23 cellular contexts compared by ENCODE assay signal in genomic region chr9:33379666-33380389, GRCh38. TPM values are rescaled to one million over a fixed set of nuclear protein-coding genes. Genes with fewer than 3 reads are reported as not detected.
A peak's percentile ranks its signal among the peaks of the same experiment; 100 is the strongest.
DNase-seq lines count a peak whose midpoint lies in the region; ATAC-seq lines count a peak whose summit lies in the region.
"Had no signal": no experiment of that assay in that cellular context is flagged by ENCODE, and none has a peak within 500 bp of the region (broad histone marks: within the 10 kb centered on the region; RNA-seq: fewer than 3 reads in every experiment).

No MANE protein-coding gene starts in this region.

- H3K4me3 ChIP-seq in H7 (ENCODE audit: insufficient read depth, low read depth, low read length): no peak overlapping the region
- H3K4me3 ChIP-seq: BLaER1, gastroesophageal sphincter, mucosa of descending colon, tibial artery had no signal

- intact Hi-C loops in sciatic nerve (cut with DNase I): no loop called here

- peak; percentile 21 for ATAC-seq in esophagus mucosa
- peak; percentile 16 for ATAC-seq in left lobe of liver
- ATAC-seq in sciatic nerve: no peak
- ATAC-seq: activated CD8-positive, alpha-beta T cell treated with anti-CD3 and anti-CD28 coated beads, Interleukin-2, amount 10 ng/mL, durations not matched to agents 7 days and 5 days; gastroesophageal sphincter; mucosa of descending colon had no signal

- no peaks in the 10 kb centered on the region for H3K27me3 ChIP-seq in H7 (ENCODE audit: control insufficient read depth, insufficient read depth, low read length)
- H3K27me3 ChIP-seq: BLaER1, gastroesophageal sphincter, tibial artery had no signal

- no peaks in the 10 kb centered on the region for H3K36me3 ChIP-seq in H7 (replicated peaks; ENCODE audit: control insufficient read depth, insufficient read depth, low read length)
- H3K36me3 ChIP-seq: BLaER1, gastroesophageal sphincter, tibial artery had no signal

- DNase-seq in H7 (peak; percentile 28), left lobe of liver (ENCODE audit: low spot score) (no peak), sciatic nerve (ENCODE audit: low spot score) (peak; percentile 47), inferior parietal cortex (ENCODE audit: extremely low spot score) (no peak), AG08395 (ENCODE audit: low spot score) (no peak), NCI-H1417 (lab: John Stamatoyannopoulos, UW) (no peak), NCI-H82 treated with DMSO at 0.1 percent for 48 hours (lab: John Stamatoyannopoulos, UW; ENCODE audit: unreplicated experiment) (no peak)
- DNase-seq: activated CD4-positive, alpha-beta T cell treated with anti-CD3 and anti-CD28 coated beads for 1 hour; activated CD8-positive, alpha-beta T cell treated with anti-CD3 and anti-CD28 coated beads, Interleukin-2, amount 10 ng/mL, durations not matched to agents 7 days and 5 days; activated effector memory CD4-positive, alpha-beta T cell treated with Interleukin-2 at 50 U/mL for 16 hours; central memory CD4-positive, alpha-beta T cell; dermis blood vessel endothelial cell; Kasumi-1; mucosa of descending colon; NCI-H1436 treated with DMSO at 0.1 percent for 48 hours; NCI-H446; NCI-H774; nephron progenitor cell; OCI-M1 had no signal

RNA-seq across cellular contexts. Expression of gene AQP7, which starts 22.5 kb away (rescaled TPM):
- total RNA-seq in H7 (2014; rRNA removed; shearing (Covaris generic)): not detected in 2 replicates
- total RNA-seq in esophagus mucosa (1.7 TPM), left lobe of liver (30.7 TPM), sciatic nerve (36.7 TPM)
- total RNA-seq: activated CD8-positive, alpha-beta T cell treated with anti-CD3 and anti-CD28 coated beads, Interleukin-2, amount 10 ng/mL, durations not matched to agents 7 days and 5 days; dermis blood vessel endothelial cell had no signal

Comparison
In these comparisons a context has a peak if more than half of its experiments do, and no peak if none do; other contexts are left out.
1. DNase-seq: peak in H7 (single experiment) and sciatic nerve (single experiment); none in left lobe of liver (single experiment), inferior parietal cortex (single experiment), AG08395 (single experiment), NCI-H1417 (0 of 3) and NCI-H82 treated with DMSO at 0.1 percent for 48 hours (single experiment).
2. RNA of gene AQP7, which starts 22.5 kb away (total RNA-seq): 36.7 TPM in sciatic nerve (single experiment) and 30.7 TPM in left lobe of liver (single experiment); 1.7 TPM in esophagus mucosa (single experiment) and not detected in H7; every median in the first group is over 10 times any median in the second.